Comparison of ENCODE assay signal across 1 cellular context in the genomic region with DNA sequence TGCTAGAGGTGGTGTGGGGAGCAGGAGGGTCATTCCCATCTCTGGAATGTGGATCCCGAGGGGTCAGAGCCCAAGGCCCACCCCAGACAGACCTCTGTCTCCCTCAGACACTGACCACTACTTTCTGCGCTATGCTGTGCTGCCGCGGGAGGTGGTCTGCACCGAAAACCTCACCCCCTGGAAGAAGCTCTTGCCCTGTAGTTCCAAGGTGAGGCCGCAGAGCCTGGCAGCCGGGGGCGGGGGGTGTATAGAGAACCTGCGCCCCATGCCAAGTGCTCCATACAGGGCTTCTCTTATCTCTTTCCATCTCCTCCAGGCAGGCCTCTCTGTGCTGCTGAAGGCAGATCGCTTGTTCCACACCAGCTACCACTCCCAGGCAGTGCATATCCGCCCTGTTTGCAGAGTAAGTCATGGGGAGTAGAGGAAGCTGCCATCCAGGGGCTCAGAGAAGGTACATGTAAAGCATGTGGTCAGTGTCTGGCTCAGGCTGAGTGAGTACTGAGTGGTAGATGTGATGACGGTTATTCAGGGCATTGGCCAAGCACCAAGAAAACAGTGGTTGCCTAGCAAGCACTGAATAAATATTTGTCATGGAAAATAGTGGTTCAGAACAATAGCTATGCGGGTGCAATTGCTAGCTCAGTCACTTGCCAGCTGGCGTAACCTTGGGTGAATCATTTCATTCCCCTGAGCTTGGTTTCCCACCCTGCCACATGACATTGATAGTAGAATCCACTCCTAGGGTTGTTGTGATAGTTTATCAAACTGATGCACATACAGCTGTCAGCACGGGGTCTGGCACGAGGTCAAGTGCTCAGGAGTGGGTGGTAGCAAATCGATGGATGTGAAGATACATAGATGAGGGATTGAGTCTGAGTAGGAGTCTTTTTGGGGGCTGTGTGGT.
TF ChIP-seq lines count a peak whose summit lies in the region.

No MANE protein-coding gene starts in this region.

TF ChIP-seq in HEK293T, 16 proteins besides CTCF, POLR2A, EP300 and RAD21 (continued from another document):
- TF ChIP-seq PKNOX1 (IDR thresholded peaks at IDR 0.05) (no peak), L3MBTL2 (conservative IDR thresholded peaks at IDR 0.05) (no peak), NFRKB (IDR thresholded peaks at IDR 0.05) (no peak), SP1 (IDR thresholded peaks at IDR 0.05) (no peak), TARDBP (IDR thresholded peaks at IDR 0.05) (no peak), ELF4 (IDR thresholded peaks at IDR 0.05) (no peak), FOXM1 (IDR thresholded peaks at IDR 0.05; ENCODE audit: borderline replicate concordance) (no peak)
